ENCODE assay signal across 10 cellular contexts in the genomic region with DNA sequence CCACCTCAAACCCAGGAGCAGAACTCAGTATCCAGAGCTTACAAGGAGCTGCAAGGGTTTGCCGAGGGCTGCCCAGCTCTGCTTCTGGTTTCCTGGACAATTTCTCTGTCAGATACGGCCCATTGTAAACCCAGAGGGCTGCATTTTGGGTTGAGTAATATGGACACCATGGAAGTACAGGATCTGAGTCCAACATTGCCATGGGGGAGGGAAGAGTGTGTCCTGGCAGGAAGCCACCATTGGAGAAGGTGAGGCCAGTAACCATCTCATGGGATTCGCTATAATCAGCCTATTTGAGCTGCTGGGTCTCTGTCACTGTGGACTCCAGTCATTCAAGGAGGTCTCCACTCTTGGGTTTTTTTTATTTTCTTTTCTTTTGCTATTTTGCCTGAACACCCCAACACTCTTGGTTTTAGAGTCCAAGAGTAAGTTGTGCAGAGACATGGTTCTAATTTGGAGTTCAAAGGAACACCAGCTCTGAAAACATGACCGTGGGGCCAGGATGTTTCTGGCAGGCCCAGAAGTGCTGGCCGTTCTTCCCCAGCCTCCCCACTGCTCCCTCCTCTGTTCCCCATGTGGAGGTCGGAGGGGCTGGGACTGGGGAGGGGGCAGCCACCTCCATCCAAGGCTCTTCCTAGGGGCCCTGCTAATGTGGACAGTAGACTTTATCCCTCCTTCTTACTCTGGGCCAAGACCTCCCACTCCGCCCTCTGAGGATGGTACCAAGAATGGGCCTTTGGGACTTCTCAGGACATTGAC. TPM values are rescaled to one million over a fixed set of nuclear protein-coding genes. Genes with fewer than 3 reads are reported as not detected.
DNase-seq lines count a peak whose midpoint lies in the region; ATAC-seq and TF ChIP-seq lines count a peak whose summit lies in the region.
"Had no signal": no experiment of that assay in that cellular context is flagged by ENCODE, and none has a peak within 500 bp of the region (broad histone marks: within the 10 kb centered on the region; RNA-seq: fewer than 3 reads in every experiment).

No MANE protein-coding gene starts in this region.

- H3K27me3 Mint-ChIP-seq in activated CD4-positive, alpha-beta memory T cell treated with anti-CD3 and anti-CD28 coated beads for 36 hours: no peaks in the 10 kb centered on the region

- WGBS in prostate gland: 64% methylated on average over 7 of the region's 7 CpGs
- 42 to 56% methylated on average over 7 of the region's 7 CpGs for WGBS in aorta, 2 donors

- POLR2A ChIA-PET in activated CD4-positive, alpha-beta memory T cell treated with anti-CD3 and anti-CD28 coated beads for 36 hours (lab: Charles Lee): no interaction called here

- no peaks in the 10 kb centered on the region for H3K9me3 ChIP-seq in left ventricle myocardium inferior (replicated peaks)
- no peaks in the 10 kb centered on the region for H3K9me3 ChIP-seq in prostate gland
- no peaks in the 10 kb centered on the region for H3K9me3 ChIP-seq in aorta (ENCODE audit: control insufficient read depth, low read length)

- H3K27ac Mint-ChIP-seq in activated CD4-positive, alpha-beta memory T cell treated with anti-CD3 and anti-CD28 coated beads for 36 hours: no peak overlapping the region

- no peak for TF ChIP-seq POLR2A in prostate gland (IDR thresholded peaks at IDR 0.05)

- no peak for TF ChIP-seq CTCF in left ventricle myocardium inferior (IDR thresholded peaks at IDR 0.05; ENCODE audit: borderline replicate concordance)
- TF ChIP-seq CTCF in foreskin keratinocyte (conservative IDR thresholded peaks at IDR 0.05): no peak
- TF ChIP-seq CTCF in prostate gland (IDR thresholded peaks at IDR 0.05): no peak

- ATAC-seq in foreskin keratinocyte (no peak), aorta (ENCODE audit: low FRiP score) (peak; percentile 16), HG02759 (IDR thresholded peaks at IDR 0.05; ENCODE audit: unreplicated experiment) (no peak)

- H3K4me1 ChIP-seq in left ventricle myocardium inferior (peaks cover 92% of the 10 kb centered on the region), foreskin keratinocyte (peaks cover 11% of the 10 kb centered on the region), prostate gland (replicated peaks) (peaks cover 20% of the 10 kb centered on the region), aorta (ENCODE audit: control insufficient read depth in 1 of 2, insufficient read depth in 2 of 2, low read length in 2 of 2) (peaks cover 0 to 4% of the 10 kb centered on the region in 2 donors)

- H3K27me3 ChIP-seq in left ventricle myocardium inferior (ENCODE audit: low read depth): no peaks in the 10 kb centered on the region
- H3K27me3 ChIP-seq in foreskin keratinocyte: no peaks in the 10 kb centered on the region
- no peaks in the 10 kb centered on the region for H3K27me3 ChIP-seq in prostate gland (replicated peaks; ENCODE audit: insufficient read depth)
- no peaks in the 10 kb centered on the region for H3K27me3 ChIP-seq in aorta (ENCODE audit: control insufficient read depth in 1 of 2, insufficient read depth in 2 of 2, low read length in 1 of 2)

- H3K4me3 Mint-ChIP-seq in activated CD4-positive, alpha-beta memory T cell treated with anti-CD3 and anti-CD28 coated beads for 36 hours: no peak overlapping the region

- H3K27ac ChIP-seq in left ventricle myocardium inferior (replicated peaks) (peak overlapping the region; percentile 92), foreskin keratinocyte (peak overlapping the region; percentile 60), prostate gland (peak overlapping the region; percentile 81 to 82), aorta (ENCODE audit: low read depth in 1 of 2, low read length in 2 of 2) (peak overlapping the region; percentile 43 to 85)

- no peaks in the 10 kb centered on the region for H3K4me1 Mint-ChIP-seq in activated CD4-positive, alpha-beta memory T cell treated with anti-CD3 and anti-CD28 coated beads for 36 hours (ENCODE audit: low read depth)

- intact Hi-C loops in left ventricle myocardium inferior (cut with micrococcal nuclease): no loop called here
- intact Hi-C loops in cardiac septum (cut with DNase I): no loop called here
- intact Hi-C loops in prostate gland (cut with DNase I): no loop called here
- intact Hi-C loops in aorta (cut with DNase I): no loop called here
- intact Hi-C loops in activated CD4-positive, alpha-beta memory T cell treated with anti-CD3 and anti-CD28 coated beads for 36 hours (cut with micrococcal nuclease): no loop called here

- DNase-seq in left ventricle myocardium inferior (no peak), cardiac septum (ENCODE audit: low spot score) (no peak), foreskin keratinocyte (no peak), prostate gland (ENCODE audit: low spot score) (no peak), aorta (no peak), RKO (ENCODE audit: low spot score) (no peak)
- no peak for DNase-seq in activated CD4-positive, alpha-beta memory T cell treated with anti-CD3 and anti-CD28 coated beads for 36 hours
- DNase-seq: NCI-H1105, T-helper 2 cell had no signal

- H3K4me3 ChIP-seq in left ventricle myocardium inferior (no peak overlapping the region), prostate gland (no peak overlapping the region), aorta (ENCODE audit: low read length in 2 of 2) (no peak overlapping the region)

- CTCF ChIA-PET in activated CD4-positive, alpha-beta memory T cell treated with anti-CD3 and anti-CD28 coated beads for 36 hours (lab: Charles Lee): interaction anchor here (0.6 kb wide), 1 partner anchor 113 kb away, joined by 3 read pairs; no protein-coding TSS in a partner anchor

- H3K36me3 Mint-ChIP-seq in activated CD4-positive, alpha-beta memory T cell treated with anti-CD3 and anti-CD28 coated beads for 36 hours: no peaks in the 10 kb centered on the region

- H3K9me3 Mint-ChIP-seq in activated CD4-positive, alpha-beta memory T cell treated with anti-CD3 and anti-CD28 coated beads for 36 hours: no peaks in the 10 kb centered on the region

- H3K36me3 ChIP-seq in left ventricle myocardium inferior: peaks cover 31% of the 10 kb centered on the region
- H3K36me3 ChIP-seq in prostate gland: peaks cover 0 to 12% of the 10 kb centered on the region in 2 donors
- H3K36me3 ChIP-seq in aorta (ENCODE audit: control insufficient read depth in 1 of 2, insufficient read depth in 2 of 2, low read length in 1 of 2): peaks cover 0 to 6% of the 10 kb centered on the region in 2 donors

RNA-seq across cellular contexts. Expression of gene CHST3, which starts 46.2 kb away (rescaled TPM):
- total RNA-seq in left ventricle myocardium inferior: 18.0 TPM
- total RNA-seq in cardiac septum: 24.4 TPM
- 23.0 and 23.9 TPM in 2 replicates for total RNA-seq in foreskin keratinocyte
- polyA plus RNA-seq in foreskin keratinocyte: 7.9 and 8.0 TPM in 2 replicates
- 100 to 1,000 TPM in 1 of 2 donors, 10 to 100 TPM in 1; 16.5 to 197 TPM for total RNA-seq in prostate gland
- 10 to 100 TPM; 30.5 to 47.9 TPM for total RNA-seq in aorta
- polyA plus RNA-seq in aorta: 1 to 10 TPM; 4.1 to 8.6 TPM
- total RNA-seq in activated CD4-positive, alpha-beta memory T cell treated with anti-CD3 and anti-CD28 coated beads for 36 hours: under 1 TPM; 0.19 to 0.31 TPM

Comparison
In these comparisons a context has a peak if more than half of its experiments do, and no peak if none do; other contexts are left out.
1. RNA of gene CHST3, which starts 46.2 kb away (total RNA-seq): 16.5 to 197 TPM in prostate gland, 30.5 to 47.9 TPM in aorta, 24.4 TPM in cardiac septum (single experiment), 23.0 to 23.9 TPM in foreskin keratinocyte and 18.0 TPM in left ventricle myocardium inferior (single experiment); 0.19 to 0.31 TPM in activated CD4-positive, alpha-beta memory T cell treated with anti-CD3 and anti-CD28 coated beads for 36 hours; every median in the first group is over 10 times any median in the second.
2. Peak in every context shown above with its lines, with median percentiles within 50 percentile points of each other: H3K27ac ChIP-seq.